ENCODE assay signal across 9 cellular contexts in the genomic region with DNA sequence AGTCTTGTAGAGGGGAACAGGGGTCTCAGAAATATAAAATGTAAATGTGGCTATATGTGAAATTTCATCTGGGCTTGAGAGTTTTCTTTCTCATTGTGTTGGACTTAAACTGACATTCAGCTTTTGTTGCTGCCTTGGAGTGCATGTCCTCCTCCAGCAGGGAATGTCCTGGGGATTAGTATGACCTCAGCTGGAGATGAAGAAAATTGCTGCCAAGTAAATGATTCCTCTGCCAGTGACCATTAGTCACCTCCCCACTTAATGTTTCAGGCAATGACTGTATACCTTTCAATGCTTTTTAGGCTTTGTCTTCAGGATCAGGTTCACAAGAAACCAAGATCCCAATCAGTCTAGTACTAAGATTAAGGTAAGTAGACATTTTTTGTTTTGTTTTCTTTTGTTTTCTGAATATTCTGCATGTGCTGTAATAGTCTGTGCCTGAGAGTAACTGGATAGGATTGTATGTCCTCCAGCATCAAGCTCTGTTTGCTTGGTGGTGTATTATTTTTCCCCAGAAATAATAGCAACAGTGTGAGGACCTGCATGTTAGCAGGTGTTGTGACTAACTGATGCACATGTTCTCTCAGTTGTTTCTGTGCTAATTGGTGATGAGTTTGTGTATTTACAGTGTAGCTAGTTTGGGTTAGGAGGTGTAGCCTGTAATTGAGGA. TPM values are rescaled to one million over a fixed set of nuclear protein-coding genes. Genes with fewer than 3 reads are reported as not detected.
DNase-seq lines count a peak whose midpoint lies in the region; TF ChIP-seq lines count a peak whose summit lies in the region.
"Had no signal": no experiment of that assay in that cellular context is flagged by ENCODE, and none has a peak within 500 bp of the region (broad histone marks: within the 10 kb centered on the region; RNA-seq: fewer than 3 reads in every experiment).

No MANE protein-coding gene starts in this region.

- peak; percentile 90 for DNase-seq in EH (ENCODE audit: low read depth)
- DNase-seq in NCI-H69 (lab: John Stamatoyannopoulos, UW) = peak; percentile 85
- DNase-seq in epithelial cell of proximal tubule (ENCODE audit: low read depth) = peak; percentile 79
- DNase-seq in NOMO-1 (lab: John Stamatoyannopoulos, UW; ENCODE audit: unreplicated experiment in 2 of 2) = no peak
- no peak for DNase-seq in spleen
- DNase-seq in stimulated activated CD4-positive, alpha-beta T cell treated with anti-CD3 and anti-CD28 coated beads, Interleukin-12 subunit alpha, Interleukin-12 subunit beta, amount 100 ng/mL, for 4 hours = no peak
- DNase-seq in activated CD4-positive, alpha-beta T cell treated with anti-CD3 and anti-CD28 coated beads, Interleukin-2, amount 50 U/mL, for 48 hours = no peak
- DNase-seq: NCI-H1436 had no signal

- H3K36me3 ChIP-seq in spleen = peaks cover 5 to 92% (median 57%) of the 10 kb centered on the region in 6 donors

- peak overlapping the region; percentile 9 to 49 (median 32) for H3K27ac Mint-ChIP-seq in nephron

- no peaks in the 10 kb centered on the region for H3K27me3 Mint-ChIP-seq in nephron (ENCODE audit: low read depth)

- intact Hi-C loops in spleen (cut with DNase I; ENCODE audit: low total_unique reads) = loop anchor here (10.0 kb wide), 1 partner anchor 103 kb away; no protein-coding TSS in a partner anchor

- no peak overlapping the region for H3K4me3 Mint-ChIP-seq in nephron

- peaks cover 8% of the 10 kb centered on the region for H3K4me1 Mint-ChIP-seq in nephron

- TF ChIP-seq CTCF in epithelial cell of proximal tubule (conservative IDR thresholded peaks at IDR 0.05; ENCODE audit: low read depth, low read length) (peak; percentile 41), nephron (IDR thresholded peaks at IDR 0.05; ENCODE audit: unreplicated experiment in 3 of 3) (no peak), spleen (IDR thresholded peaks at IDR 0.05 in 8 of 11, conservative IDR thresholded peaks at IDR 0.05 in 3 of 11) (no peak)

- H3K27me3 ChIP-seq in spleen (replicated peaks in 1 of 7) = no peaks in the 10 kb centered on the region

- no peaks in the 10 kb centered on the region for H3K9me3 Mint-ChIP-seq in nephron

- TF ChIP-seq POLR2A in spleen (IDR thresholded peaks at IDR 0.05) = no peak

- H3K9me3 ChIP-seq in spleen = no peaks in the 10 kb centered on the region

- no peak overlapping the region for H3K27ac ChIP-seq in spleen

- no peak overlapping the region for H3K4me3 ChIP-seq in epithelial cell of proximal tubule (ENCODE audit: low read depth, low read length)
- H3K4me3 ChIP-seq in spleen = no peak overlapping the region

- H3K36me3 Mint-ChIP-seq in nephron (ENCODE audit: low read depth) = peaks cover 70% of the 10 kb centered on the region

- H3K4me1 ChIP-seq in spleen = no peaks in the 10 kb centered on the region

RNA-seq across cellular contexts. Expression of a gene that starts 18.1 kb away (rescaled TPM):
- total RNA-seq in epithelial cell of proximal tubule (not detected in 2 replicates), spleen (1 to 10 TPM in 1 of 7 donors, under 1 TPM in 6; 0.30 to 1.6 (median 0.52) TPM)
- polyA plus RNA-seq in spleen = under 1 TPM in 2 of 3 donors, not detected in 1; 0.05 to 0.22 TPM

RNA-seq across cellular contexts. Expression of a gene that starts 34.6 kb away (rescaled TPM):
- total RNA-seq in epithelial cell of proximal tubule (not detected in 2 replicates), spleen (under 1 TPM in 2 of 7 donors, not detected in 5; 0.19 to 0.60 TPM)
- under 1 TPM in 2 of 3 donors, not detected in 1; 0.04 to 0.17 TPM for polyA plus RNA-seq in spleen

Comparison
In these comparisons a context has a peak if more than half of its experiments do, and no peak if none do; other contexts are left out.
1. DNase-seq: peak in EH (single experiment), NCI-H69 (single experiment) and epithelial cell of proximal tubule (single experiment); none in NOMO-1 (0 of 2), spleen (single experiment), stimulated activated CD4-positive, alpha-beta T cell treated with anti-CD3 and anti-CD28 coated beads, Interleukin-12 subunit alpha, Interleukin-12 subunit beta, amount 100 ng/mL, for 4 hours (single experiment) and activated CD4-positive, alpha-beta T cell treated with anti-CD3 and anti-CD28 coated beads, Interleukin-2, amount 50 U/mL, for 48 hours (0 of 2).